8 cellular contexts compared by ENCODE assay signal in genomic region chr9:14692918-14693861, GRCh38. TPM values are rescaled to one million over a fixed set of nuclear protein-coding genes. Genes with fewer than 3 reads are reported as not detected.
DNase-seq lines count a peak whose midpoint lies in the region; ATAC-seq and TF ChIP-seq lines count a peak whose summit lies in the region.

Gene ZDHHC21, minus strand, starts transcription at chr9:14693432. Its CDS starts 19,092 bp downstream, at chr9:14674340.

- peaks cover 4% of the 10 kb centered on the region for H3K36me3 Mint-ChIP-seq in chondrocyte (ENCODE audit: low read depth)

- H3K27ac Mint-ChIP-seq in chondrocyte (ENCODE audit: unreplicated experiment), result peak within 1 kb of the TSS; percentile 71

- peaks cover 8% of the 10 kb centered on the region for H3K27me3 Mint-ChIP-seq in chondrocyte (ENCODE audit: low read depth)

- TF ChIP-seq CTCF in chondrocyte (IDR thresholded peaks at IDR 0.05), result peak; percentile 15

- DNase-seq in NCI-H1436 (lab: John Stamatoyannopoulos, UW), result peak; percentile 63
- DNase-seq in NCI-H1436 treated with DMSO at 0.1 percent for 48 hours (lab: John Stamatoyannopoulos, UW), result no peak
- peak; percentile 15 for DNase-seq in NCI-H1694 treated with DMSO at 0.1 percent for 48 hours (lab: John Stamatoyannopoulos, UW)
- DNase-seq in activated CD4-positive, CD25-positive, alpha-beta regulatory T cell (lab: John Stamatoyannopoulos, UW), result peak; percentile 25 to 31 (median 28)
- DNase-seq in chondrocyte (ENCODE audit: low spot score), result peak; percentile 92
- peak; percentile 68 for DNase-seq in kidney tubule cell (ENCODE audit: low spot score)
- DNase-seq in stimulated activated CD4-positive, alpha-beta T cell treated with anti-CD3 and anti-CD28 coated beads, Interleukin-1b, Interleukin-23, amount 100 ng/mL, for 24 hours (ENCODE audit: low read depth in 4 of 4, low spot score in 1 of 4), result peak; percentile 27 to 45 (median 36)

- ATAC-seq in HG02759 (IDR thresholded peaks at IDR 0.05; ENCODE audit: unreplicated experiment), result peak; percentile 85

- H3K4me3 Mint-ChIP-seq in chondrocyte (ENCODE audit: unreplicated experiment), result peak within 1 kb of the TSS; percentile 90

- H3K4me1 Mint-ChIP-seq in chondrocyte (ENCODE audit: low read depth), result peaks cover 25% of the 10 kb centered on the region

- no peaks in the 10 kb centered on the region for H3K9me3 Mint-ChIP-seq in chondrocyte (ENCODE audit: low read depth)

RNA-seq across cellular contexts. Expression of gene ZDHHC21, which starts in this region (rescaled TPM):
- total RNA-seq in chondrocyte, result 9.8 to 15.8 TPM (median 11.4 TPM) in 3 replicates
